In the genomic region with DNA sequence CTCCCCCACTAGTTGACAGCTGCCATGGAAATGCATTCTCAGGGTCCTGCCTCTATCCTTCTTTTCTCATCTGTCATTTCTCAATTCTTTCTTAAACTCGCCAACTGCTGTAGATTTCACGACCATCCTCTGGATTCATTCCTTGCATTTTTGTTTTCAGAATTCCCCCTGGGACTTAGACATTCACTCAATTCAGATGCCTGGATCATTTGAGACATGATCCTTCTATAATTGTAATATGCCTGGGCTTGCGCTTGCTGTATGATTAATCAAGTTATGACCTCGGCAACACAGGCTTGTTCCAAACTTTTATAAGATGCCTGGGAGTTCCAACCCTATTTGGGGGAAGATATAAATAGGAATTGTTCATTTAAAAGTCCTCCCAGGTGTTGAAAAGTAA, we compare ENCODE assay signal across 25 cellular contexts.
"Had no signal": no experiment of that assay in that cellular context is flagged by ENCODE, and none has a peak within 500 bp of the region (broad histone marks: within the 10 kb centered on the region; RNA-seq: fewer than 3 reads in every experiment).

No MANE protein-coding gene starts in this region.

- DNase-seq: activated CD4-positive, alpha-beta T cell treated with anti-CD3 and anti-CD28 coated beads for 48 hours; activated CD4-positive, alpha-beta T cell treated with anti-CD3 and anti-CD28 coated beads, Interleukin-2, amount 50 U/mL, for 4 hours; activated CD4-positive, CD25-positive, alpha-beta regulatory T cell treated with anti-CD3 and anti-CD28 coated beads, Interleukin-2, amount 50 U/mL, for 72 hours; activated CD8-positive, alpha-beta memory T cell treated with anti-CD3 and anti-CD28 coated beads, Interleukin-2, amount 10 ng/mL, durations not matched to agents 7 days and 5 days; activated CD8-positive, alpha-beta T cell treated with anti-CD3 and anti-CD28 coated beads, Interleukin-2, amount 10 ng/mL, durations not matched to agents 7 days and 5 days; activated effector memory CD4-positive, alpha-beta T cell treated with Interleukin-2 at 50 U/mL for 16 hours; activated naive CD4-positive, alpha-beta T cell; activated T-cell treated with anti-CD3 and anti-CD28 coated beads, Interleukin-2, amount 50 U/mL, for 24 hours; aorta; MM.1S; NCI-H1105; NCI-H1436; NCI-H1694 treated with DMSO at 0.1 percent for 48 hours; NCI-H2029 treated with DMSO at 0.1 percent for 48 hours; NCI-H446; NCI-H524; PC-3; SHP77; SW 1271 had no signal

- H3K27me3 ChIP-seq: SJSA1 had no signal

- H3K4me3 Mint-ChIP-seq: activated CD8-positive, alpha-beta memory T cell treated with anti-CD3 and anti-CD28 coated beads, Interleukin-2, amount 10 ng/mL, durations not matched to agents 7 days and 5 days; activated CD8-positive, alpha-beta T cell treated with anti-CD3 and anti-CD28 coated beads, Interleukin-2, amount 10 ng/mL, durations not matched to agents 7 days and 5 days; activated naive CD4-positive, alpha-beta T cell treated with anti-CD3 and anti-CD28 coated beads, Interleukin-2, amount 50 U/mL, for 24 hours; activated T-cell treated with anti-CD3 and anti-CD28 coated beads, Interleukin-2, amount 50 U/mL, for 24 hours; activated T-helper 1 cell treated with anti-CD3 and anti-CD28 coated beads, Interleukin-12 subunit alpha, Interleukin-12 subunit beta, Interleukin-2, Interleukin-4 antibody, amounts not matched to agents 30 ng/mL and 10 ng/mL and 1 ng/mL, durations not matched to agents 14 hours and 24 hours and 36 hours; T-helper 1 cell treated with Interleukin-12 subunit alpha and Interleukin-12 subunit beta and Interleukin-4 antibody, amounts not matched to agents 30 μg/mL and 1 μg/mL, for 36 hours; WTC11 had no signal

- H3K27me3 Mint-ChIP-seq: activated CD8-positive, alpha-beta memory T cell treated with anti-CD3 and anti-CD28 coated beads, Interleukin-2, amount 10 ng/mL, durations not matched to agents 7 days and 5 days had no signal

- H3K9me3 ChIP-seq: SJSA1 had no signal

- H3K9me3 Mint-ChIP-seq: activated naive CD4-positive, alpha-beta T cell treated with anti-CD3 and anti-CD28 coated beads, Interleukin-2, amount 50 U/mL, for 24 hours; activated T-cell treated with anti-CD3 and anti-CD28 coated beads, Interleukin-2, amount 50 U/mL, for 24 hours; activated T-helper 1 cell treated with anti-CD3 and anti-CD28 coated beads, Interleukin-12 subunit alpha, Interleukin-12 subunit beta, Interleukin-2, Interleukin-4 antibody, amounts not matched to agents 30 ng/mL and 10 ng/mL and 1 ng/mL, durations not matched to agents 14 hours and 24 hours and 36 hours; T-helper 1 cell treated with Interleukin-12 subunit alpha and Interleukin-12 subunit beta and Interleukin-4 antibody, amounts not matched to agents 30 μg/mL and 1 μg/mL, for 36 hours; WTC11 had no signal

- H3K36me3 ChIP-seq: cardiac muscle cell, SJSA1 had no signal

- H3K27ac ChIP-seq: cardiac muscle cell, SJSA1 had no signal

- H3K36me3 Mint-ChIP-seq: activated CD8-positive, alpha-beta memory T cell treated with anti-CD3 and anti-CD28 coated beads, Interleukin-2, amount 10 ng/mL, durations not matched to agents 7 days and 5 days; activated naive CD4-positive, alpha-beta T cell treated with anti-CD3 and anti-CD28 coated beads, Interleukin-2, amount 50 U/mL, for 24 hours; WTC11 had no signal

- H3K4me3 ChIP-seq: cardiac muscle cell, SJSA1 had no signal

- H3K4me1 ChIP-seq: SJSA1 had no signal

- H3K27ac Mint-ChIP-seq: activated CD8-positive, alpha-beta memory T cell treated with anti-CD3 and anti-CD28 coated beads, Interleukin-2, amount 10 ng/mL, durations not matched to agents 7 days and 5 days; activated CD8-positive, alpha-beta T cell treated with anti-CD3 and anti-CD28 coated beads, Interleukin-2, amount 10 ng/mL, durations not matched to agents 7 days and 5 days; activated naive CD4-positive, alpha-beta T cell treated with anti-CD3 and anti-CD28 coated beads, Interleukin-2, amount 50 U/mL, for 24 hours; activated T-cell treated with anti-CD3 and anti-CD28 coated beads, Interleukin-2, amount 50 U/mL, for 24 hours; activated T-helper 1 cell treated with anti-CD3 and anti-CD28 coated beads, Interleukin-12 subunit alpha, Interleukin-12 subunit beta, Interleukin-2, Interleukin-4 antibody, amounts not matched to agents 30 ng/mL and 10 ng/mL and 1 ng/mL, durations not matched to agents 14 hours and 24 hours and 36 hours; T-helper 1 cell treated with Interleukin-12 subunit alpha and Interleukin-12 subunit beta and Interleukin-4 antibody, amounts not matched to agents 30 μg/mL and 1 μg/mL, for 36 hours; WTC11 had no signal

- H3K4me1 Mint-ChIP-seq: activated CD8-positive, alpha-beta memory T cell treated with anti-CD3 and anti-CD28 coated beads, Interleukin-2, amount 10 ng/mL, durations not matched to agents 7 days and 5 days; activated naive CD4-positive, alpha-beta T cell treated with anti-CD3 and anti-CD28 coated beads, Interleukin-2, amount 50 U/mL, for 24 hours had no signal
